Comparison of ENCODE assay signal across 8 cellular contexts in the genomic region with DNA sequence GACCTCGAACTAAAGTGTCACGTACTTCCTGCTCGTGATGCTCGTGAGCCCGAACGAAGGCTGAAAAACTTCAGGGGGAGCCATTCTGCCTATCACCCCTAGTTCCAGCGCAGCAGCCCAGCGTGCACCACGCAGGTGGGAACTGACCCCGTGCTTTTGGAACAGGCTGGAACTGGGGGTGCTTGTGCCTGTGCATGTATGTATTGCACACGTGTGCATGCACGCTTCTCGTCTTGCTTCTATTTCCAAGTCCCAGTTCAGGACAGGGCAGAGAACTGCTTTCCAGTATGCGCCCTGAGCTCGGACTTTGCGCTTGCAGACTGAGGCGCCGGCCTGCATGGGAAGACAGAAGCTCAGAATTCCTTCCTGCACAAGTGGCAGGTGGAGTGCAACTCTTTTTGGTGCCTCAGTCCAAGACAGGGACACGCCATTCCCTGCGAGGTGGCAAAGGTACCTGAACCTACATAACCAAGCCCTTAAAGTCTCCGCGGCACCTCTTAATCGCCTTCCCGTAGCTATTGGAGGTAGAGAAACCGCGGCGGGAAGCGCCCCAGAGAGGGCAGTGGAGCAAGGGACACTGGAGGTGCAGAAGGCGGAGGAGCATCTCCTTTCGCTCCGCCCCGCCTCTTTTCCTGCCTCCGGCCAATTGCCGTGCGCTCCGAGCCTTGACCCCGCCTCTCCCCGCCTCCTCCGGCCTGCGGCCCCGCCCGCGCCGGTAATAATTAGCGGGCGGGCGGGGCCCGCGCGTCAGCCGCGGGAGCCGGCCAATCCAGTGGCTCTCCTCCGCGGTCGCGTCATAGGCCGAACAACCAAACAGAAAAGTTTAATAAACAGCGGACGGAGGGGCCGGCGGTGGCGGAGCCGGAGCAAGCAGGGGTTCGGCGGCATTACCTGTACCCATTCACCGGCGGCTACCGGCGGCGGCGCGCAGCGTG. TPM values are rescaled to one million over a fixed set of nuclear protein-coding genes. Genes with fewer than 3 reads are reported as not detected.
DNase-seq lines count a peak whose midpoint lies in the region; ATAC-seq and TF ChIP-seq lines count a peak whose summit lies in the region.

A gene (plus strand): TSS at position 826 of the 935 bp plus-strand sequence. CDS start 60,669 bp downstream, outside the sequence.

- peak within 1 kb of the TSS; percentile 69 to 78 for H3K27ac ChIP-seq in SK-N-SH (ENCODE audit: low read depth in 2 of 2, low read length in 1 of 2)
- peak within 1 kb of the TSS; percentile 36 for H3K27ac ChIP-seq in temporal lobe (ENCODE audit: low read depth, low read length)

- CTCF ChIA-PET in SK-N-SH (lab: Yijun Ruan, JAX), result interaction anchor here (1.5 kb wide), 2 partner anchors 9 to 114 kb away, joined by 3 to 4 read pairs; no protein-coding TSS in a partner anchor

- peaks cover 4% of the 10 kb centered on the region for H3F3A ChIP-seq in SK-N-SH (replicated peaks; ENCODE audit: insufficient read depth)

- 4% methylated on average over 44 of the region's 74 CpGs for WGBS in SK-N-SH (ENCODE audit: low lambda C conversion rate)

- peak; percentile 78 for ATAC-seq in HG02571 (IDR thresholded peaks at IDR 0.05; ENCODE audit: unreplicated experiment)

- H3K4me2 ChIP-seq in SK-N-SH, result peak within 1 kb of the TSS; percentile 93

- peak within 1 kb of the TSS; percentile 77 for H3K9ac ChIP-seq in SK-N-SH

- H3K9me2 ChIP-seq in SK-N-SH, result no peaks in the 10 kb centered on the region

- DNase-seq in NCI-H1048 (lab: John Stamatoyannopoulos, UW) (peak; percentile 79), SK-N-SH (peak; percentile 97), globus pallidus (ENCODE audit: low spot score) (peak; percentile 95), occipital lobe (lab: John Stamatoyannopoulos, UW) (peak; percentile 95)
- DNase-seq in activated naive CD4-positive, alpha-beta T cell treated with anti-CD3 and anti-CD28 coated beads, Interleukin-2, amount 50 U/mL, for 16 hours, result peak; percentile 96

- POLR2A ChIA-PET in SK-N-SH (lab: Yijun Ruan, JAX), result no interaction called here

- H3K9me3 ChIP-seq in SK-N-SH, result no peaks in the 10 kb centered on the region

- H2AFZ ChIP-seq in SK-N-SH (ENCODE audit: low read depth), result peak within 1 kb of the TSS; percentile 99

- peak within 1 kb of the TSS; percentile 89 for H3K4me3 ChIP-seq in GM08714 (ENCODE audit: low read length)
- H3K4me3 ChIP-seq in SK-N-SH (ENCODE audit: low read depth in 2 of 2, low read length in 1 of 2), result peak within 1 kb of the TSS; percentile 81 to 92

- no peaks in the 10 kb centered on the region for H3K36me3 ChIP-seq in SK-N-SH (replicated peaks in 1 of 2; ENCODE audit: control insufficient read depth in 1 of 2, insufficient read depth in 2 of 2, low read length in 1 of 2)

- peaks cover 0 to 7% of the 10 kb centered on the region in 2 experiments; a peak in 2 of 4 replicates for H3K4me1 ChIP-seq in SK-N-SH (ENCODE audit: control insufficient read depth in 1 of 2, insufficient read depth in 2 of 2, low read depth in 1 of 2, low read length in 1 of 2)

- H3K79me2 ChIP-seq in SK-N-SH (ENCODE audit: insufficient read depth), result peaks cover 43% of the 10 kb centered on the region

- no peaks in the 10 kb centered on the region for H3K27me3 ChIP-seq in SK-N-SH (ENCODE audit: insufficient read depth)

- TF ChIP-seq CTCF in SK-N-SH (IDR thresholded peaks at IDR 0.05), result 0 out of 2 replicates have a peak, but pooled peaks have one; percentile 5

- TF ChIP-seq EP300 in SK-N-SH (IDR thresholded peaks at IDR 0.05; ENCODE audit: borderline replicate concordance in 1 of 2, low read depth in 1 of 2, low read length in 1 of 2), result no peak

- no peak for TF ChIP-seq RAD21 in SK-N-SH (IDR thresholded peaks at IDR 0.05; ENCODE audit: low read length)

- H4K20me1 ChIP-seq in SK-N-SH (ENCODE audit: insufficient read depth), result peaks cover 28% of the 10 kb centered on the region

TF ChIP-seq in SK-N-SH, 30 proteins besides CTCF, POLR2A, EP300 and RAD21 (continues in another document):
- TF ChIP-seq TAF1 (IDR thresholded peaks at IDR 0.05; ENCODE audit: borderline replicate concordance, low read depth, low read length), result peak; percentile 53; the same call in 1 of the 2 replicates
- no peak for TF ChIP-seq TCF12 (IDR thresholded peaks at IDR 0.05)
- TF ChIP-seq GATA2 (CRISPR knock-in tag; IDR thresholded peaks at IDR 0.05), result no peak
- TF ChIP-seq CHD2 (IDR thresholded peaks at IDR 0.05; ENCODE audit: low read length, partially characterized antibody), result no peak
- TF ChIP-seq, protein P1, sequence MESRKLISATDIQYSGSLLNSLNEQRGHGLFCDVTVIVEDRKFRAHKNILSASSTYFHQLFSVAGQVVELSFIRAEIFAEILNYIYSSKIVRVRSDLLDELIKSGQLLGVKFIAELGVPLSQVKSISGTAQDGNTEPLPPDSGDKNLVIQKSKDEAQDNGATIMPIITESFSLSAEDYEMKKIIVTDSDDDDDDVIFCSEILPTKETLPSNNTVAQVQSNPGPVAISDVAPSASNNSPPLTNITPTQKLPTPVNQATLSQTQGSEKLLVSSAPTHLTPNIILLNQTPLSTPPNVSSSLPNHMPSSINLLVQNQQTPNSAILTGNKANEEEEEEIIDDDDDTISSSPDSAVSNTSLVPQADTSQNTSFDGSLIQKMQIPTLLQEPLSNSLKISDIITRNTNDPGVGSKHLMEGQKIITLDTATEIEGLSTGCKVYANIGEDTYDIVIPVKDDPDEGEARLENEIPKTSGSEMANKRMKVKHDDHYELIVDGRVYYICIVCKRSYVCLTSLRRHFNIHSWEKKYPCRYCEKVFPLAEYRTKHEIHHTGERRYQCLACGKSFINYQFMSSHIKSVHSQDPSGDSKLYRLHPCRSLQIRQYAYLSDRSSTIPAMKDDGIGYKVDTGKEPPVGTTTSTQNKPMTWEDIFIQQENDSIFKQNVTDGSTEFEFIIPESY (IDR thresholded peaks at IDR 0.05; ENCODE audit: borderline replicate concordance, low read depth), result no peak
- no peak for TF ChIP-seq GABPA (IDR thresholded peaks at IDR 0.05; ENCODE audit: low read depth)
- TF ChIP-seq, protein P2, sequence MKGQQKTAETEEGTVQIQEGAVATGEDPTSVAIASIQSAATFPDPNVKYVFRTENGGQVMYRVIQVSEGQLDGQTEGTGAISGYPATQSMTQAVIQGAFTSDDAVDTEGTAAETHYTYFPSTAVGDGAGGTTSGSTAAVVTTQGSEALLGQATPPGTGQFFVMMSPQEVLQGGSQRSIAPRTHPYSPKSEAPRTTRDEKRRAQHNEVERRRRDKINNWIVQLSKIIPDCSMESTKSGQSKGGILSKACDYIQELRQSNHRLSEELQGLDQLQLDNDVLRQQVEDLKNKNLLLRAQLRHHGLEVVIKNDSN (IDR thresholded peaks at IDR 0.05; ENCODE audit: borderline replicate concordance, low read depth), result no peak
- TF ChIP-seq SMC3 (IDR thresholded peaks at IDR 0.05; ENCODE audit: low read depth, low read length), result no peak; the same call in 1 of the 2 replicates
- no peak for TF ChIP-seq YY1 (IDR thresholded peaks at IDR 0.05; ENCODE audit: low read depth)
- no peak for TF ChIP-seq JUND (IDR thresholded peaks at IDR 0.05)
- TF ChIP-seq FOXJ3 (CRISPR knock-in tag; IDR thresholded peaks at IDR 0.05), result no peak
- TF ChIP-seq, protein P3, sequence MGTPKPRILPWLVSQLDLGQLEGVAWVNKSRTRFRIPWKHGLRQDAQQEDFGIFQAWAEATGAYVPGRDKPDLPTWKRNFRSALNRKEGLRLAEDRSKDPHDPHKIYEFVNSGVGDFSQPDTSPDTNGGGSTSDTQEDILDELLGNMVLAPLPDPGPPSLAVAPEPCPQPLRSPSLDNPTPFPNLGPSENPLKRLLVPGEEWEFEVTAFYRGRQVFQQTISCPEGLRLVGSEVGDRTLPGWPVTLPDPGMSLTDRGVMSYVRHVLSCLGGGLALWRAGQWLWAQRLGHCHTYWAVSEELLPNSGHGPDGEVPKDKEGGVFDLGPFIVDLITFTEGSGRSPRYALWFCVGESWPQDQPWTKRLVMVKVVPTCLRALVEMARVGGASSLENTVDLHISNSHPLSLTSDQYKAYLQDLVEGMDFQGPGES (IDR thresholded peaks at IDR 0.05; ENCODE audit: low read depth, low read length), result no peak
- TF ChIP-seq, protein P4, sequence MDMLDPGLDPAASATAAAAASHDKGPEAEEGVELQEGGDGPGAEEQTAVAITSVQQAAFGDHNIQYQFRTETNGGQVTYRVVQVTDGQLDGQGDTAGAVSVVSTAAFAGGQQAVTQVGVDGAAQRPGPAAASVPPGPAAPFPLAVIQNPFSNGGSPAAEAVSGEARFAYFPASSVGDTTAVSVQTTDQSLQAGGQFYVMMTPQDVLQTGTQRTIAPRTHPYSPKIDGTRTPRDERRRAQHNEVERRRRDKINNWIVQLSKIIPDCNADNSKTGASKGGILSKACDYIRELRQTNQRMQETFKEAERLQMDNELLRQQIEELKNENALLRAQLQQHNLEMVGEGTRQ (IDR thresholded peaks at IDR 0.05; ENCODE audit: borderline replicate concordance, low read depth, low read length), result no peak
- no peak for TF ChIP-seq TEAD4 (IDR thresholded peaks at IDR 0.05; ENCODE audit: borderline replicate concordance, insufficient read depth)
- TF ChIP-seq NRF1 (IDR thresholded peaks at IDR 0.05; ENCODE audit: low read depth, low read length), result peak; percentile 48
- no peak for TF ChIP-seq RCOR1 (IDR thresholded peaks at IDR 0.05; ENCODE audit: low read length)
- TF ChIP-seq NFIC (IDR thresholded peaks at IDR 0.05; ENCODE audit: borderline replicate concordance), result no peak
- TF ChIP-seq, protein P5, sequence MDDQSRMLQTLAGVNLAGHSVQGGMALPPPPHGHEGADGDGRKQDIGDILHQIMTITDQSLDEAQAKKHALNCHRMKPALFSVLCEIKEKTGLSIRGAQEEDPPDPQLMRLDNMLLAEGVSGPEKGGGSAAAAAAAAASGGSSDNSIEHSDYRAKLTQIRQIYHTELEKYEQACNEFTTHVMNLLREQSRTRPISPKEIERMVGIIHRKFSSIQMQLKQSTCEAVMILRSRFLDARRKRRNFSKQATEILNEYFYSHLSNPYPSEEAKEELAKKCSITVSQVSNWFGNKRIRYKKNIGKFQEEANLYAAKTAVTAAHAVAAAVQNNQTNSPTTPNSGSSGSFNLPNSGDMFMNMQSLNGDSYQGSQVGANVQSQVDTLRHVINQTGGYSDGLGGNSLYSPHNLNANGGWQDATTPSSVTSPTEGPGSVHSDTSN (IDR thresholded peaks at IDR 0.05), result no peak
- TF ChIP-seq FOSL2 (IDR thresholded peaks at IDR 0.05; ENCODE audit: borderline replicate concordance, low read depth), result no peak

RNA-seq across cellular contexts. Expression of the gene that starts here (rescaled TPM):
- 90.1 and 114 TPM in 2 replicates for polyA plus RNA-seq in SK-N-SH (2012; rRNA removed)
- polyA plus RNA-seq in SK-N-SH (2012; cell fraction: cytosol; rRNA removed), result 102 and 118 TPM in 2 replicates
- 25.1 and 65.9 TPM in 2 replicates for polyA plus RNA-seq in SK-N-SH (2012; cell fraction: nucleus; rRNA removed)
- 135 TPM for total RNA-seq in occipital lobe
- 76.5 TPM for total RNA-seq in temporal lobe

Comparison
In these comparisons a context has a peak if more than half of its experiments do, and no peak if none do; other contexts are left out.
1. Peak in every context shown above with its lines: DNase-seq, ATAC-seq, H3K4me3 ChIP-seq and H3K27ac ChIP-seq.